Comparison of ENCODE assay signal across 19 cellular contexts in genomic region chr6:157861814-157862213, GRCh38. TPM values are rescaled to one million over a fixed set of nuclear protein-coding genes. Genes with fewer than 3 reads are reported as not detected.
DNase-seq lines count a peak whose midpoint lies in the region; ATAC-seq and TF ChIP-seq lines count a peak whose summit lies in the region.
"Had no signal": no experiment of that assay in that cellular context is flagged by ENCODE, and none has a peak within 500 bp of the region (broad histone marks: within the 10 kb centered on the region; RNA-seq: fewer than 3 reads in every experiment).

No MANE protein-coding gene starts in this region.

- H3K4me1 ChIP-seq in HCT116 (ENCODE audit: control insufficient read depth in 1 of 2, insufficient read depth in 2 of 2, low read length in 2 of 2) (peaks cover 4 to 13% of the 10 kb centered on the region in 2 experiments), RWPE2 (ENCODE audit: insufficient read depth, poor library complexity, severe bottlenecking) (peaks cover 20% of the 10 kb centered on the region), trophoblast cell (ENCODE audit: control insufficient read depth in 1 of 2, insufficient read depth in 2 of 2, low read length in 2 of 2) (peaks cover 0 to under 1% of the 10 kb centered on the region in 2 experiments)

- no peak overlapping the region for H3K18ac ChIP-seq in trophoblast cell (ENCODE audit: low read length)

- DNase-seq in HCT116 (ENCODE audit: low read depth, low spot score) (no peak), RWPE2 (ENCODE audit: low spot score) (no peak), fibroblast of pulmonary artery (ENCODE audit: low read depth) (peak; percentile 79), trophoblast cell (peak in 1 of 2 donors; percentile 32), immature natural killer cell (no peak), GM20000 (ENCODE audit: low spot score) (no peak)
- DNase-seq: activated CD4-positive, alpha-beta T cell treated with anti-CD3 and anti-CD28 coated beads for 36 hours; activated T-cell treated with anti-CD3 and anti-CD28 coated beads, Interleukin-2, amount 50 U/mL, for 72 hours; Calu3; kidney; natural killer cell; NCI-H1105 treated with DMSO at 0.1 percent for 48 hours; NCI-H82; SW 1271; thyroid gland had no signal

- H2AK5ac ChIP-seq in trophoblast cell (ENCODE audit: low read length) = no peak overlapping the region

- no peaks in the 10 kb centered on the region for H3K36me3 ChIP-seq in HCT116 (ENCODE audit: control insufficient read depth in 1 of 2, insufficient read depth in 2 of 2, low read length in 2 of 2)
- no peaks in the 10 kb centered on the region for H3K36me3 ChIP-seq in RWPE2 (ENCODE audit: low read depth)
- no peaks in the 10 kb centered on the region for H3K36me3 ChIP-seq in trophoblast cell (ENCODE audit: control insufficient read depth in 1 of 2, insufficient read depth in 2 of 2, low read length in 2 of 2)
- H3K36me3 ChIP-seq: thyroid gland had no signal

- H3K9ac ChIP-seq in HCT116 (ENCODE audit: low read length) (no peak overlapping the region), trophoblast cell (ENCODE audit: low read length) (no peak overlapping the region)

- BruUV-seq in HCT116 (replicated peaks; lab: Mats Ljungman, UMichigan) = no TSS peak

- no CpG with 5 or more reads among the region's 3 CpGs for WGBS in trophoblast cell (ENCODE audit: extremely low coverage, insufficient coverage, insufficient read length)

- no peak overlapping the region for H3K27ac Mint-ChIP-seq in immature natural killer cell
- H3K27ac Mint-ChIP-seq: activated CD4-positive, alpha-beta T cell treated with anti-CD3 and anti-CD28 coated beads for 36 hours; activated T-cell treated with anti-CD3 and anti-CD28 coated beads, Interleukin-2, amount 50 U/mL, for 72 hours; natural killer cell had no signal

- TF ChIP-seq CTCF in HCT116 (IDR thresholded peaks at IDR 0.05 in 2 of 3, conservative IDR thresholded peaks at IDR 0.05 in 1 of 3; ENCODE audit: borderline replicate concordance in 1 of 3, insufficient read depth in 1 of 3, low read depth in 2 of 3, low read length in 2 of 3) (no peak), RWPE2 (IDR thresholded peaks at IDR 0.05; ENCODE audit: poor library complexity, severe bottlenecking) (no peak), fibroblast of pulmonary artery (IDR thresholded peaks at IDR 0.05; ENCODE audit: low read length, missing control alignments) (no peak), GM20000 (IDR thresholded peaks at IDR 0.05; ENCODE audit: extremely low read depth, missing control alignments) (no peak)

- H3K4ac ChIP-seq in trophoblast cell (ENCODE audit: low read depth, low read length) = peak overlapping the region; percentile 97

- H3K9me3 Mint-ChIP-seq in immature natural killer cell = no peaks in the 10 kb centered on the region
- H3K9me3 Mint-ChIP-seq: natural killer cell had no signal

- no peak overlapping the region for H2BK12ac ChIP-seq in trophoblast cell (ENCODE audit: low read length)

- H2BK120ac ChIP-seq in trophoblast cell (ENCODE audit: insufficient read depth, low read length, poor library complexity) = no peak overlapping the region

- no peak for TF ChIP-seq POLR2A in HCT116 (IDR thresholded peaks at IDR 0.05; ENCODE audit: borderline replicate concordance, extremely low read depth, insufficient read depth, insufficient read length)

- H3K27me3 ChIP-seq in HCT116 (ENCODE audit: insufficient read depth, low read length) (no peaks in the 10 kb centered on the region), RWPE2 (ENCODE audit: insufficient read depth, poor library complexity, severe bottlenecking) (no peaks in the 10 kb centered on the region), trophoblast cell (ENCODE audit: insufficient read depth, low read length) (no peaks in the 10 kb centered on the region)
- H3K27me3 ChIP-seq: thyroid gland had no signal

- TF ChIP-seq RAD21 in HCT116 (IDR thresholded peaks at IDR 0.05; ENCODE audit: low read depth) = no peak

- no peak overlapping the region for H3K23ac ChIP-seq in trophoblast cell (ENCODE audit: low read length)

- ATAC-seq in HCT116 (no peak), RWPE2 (ENCODE audit: low read depth) (peak; percentile 77), HG02678 (IDR thresholded peaks at IDR 0.05; ENCODE audit: unreplicated experiment) (no peak), GM18907 (IDR thresholded peaks at IDR 0.05; ENCODE audit: unreplicated experiment) (no peak)
- ATAC-seq: activated CD4-positive, alpha-beta T cell treated with anti-CD3 and anti-CD28 coated beads for 36 hours; activated T-cell treated with anti-CD3 and anti-CD28 coated beads, Interleukin-2, amount 50 U/mL, for 72 hours; natural killer cell had no signal

- H3K36me3 Mint-ChIP-seq in immature natural killer cell = peaks cover 0 to 5% (median 0%) of the 10 kb centered on the region in 3 donors
- H3K36me3 Mint-ChIP-seq: natural killer cell had no signal

- H3K9me3 ChIP-seq in HCT116 (ENCODE audit: control insufficient read depth in 1 of 2, insufficient read depth in 1 of 2, low read depth in 1 of 2, low read length in 2 of 2) (no peaks in the 10 kb centered on the region), RWPE2 (ENCODE audit: severe bottlenecking) (no peaks in the 10 kb centered on the region), trophoblast cell (ENCODE audit: insufficient read depth, low read depth, low read length) (peaks cover 4% of the 10 kb centered on the region)
- H3K9me3 ChIP-seq: thyroid gland had no signal

- no peak overlapping the region for H4K91ac ChIP-seq in trophoblast cell (ENCODE audit: low read depth, low read length)

- RAD21 ChIA-PET in HCT116 (lab: Charles Lee; ENCODE audit: low non-redundant PET in 1 of 2, low total read pairs in 2 of 2, uncharacterized antibody in 2 of 2, unreplicated experiment in 2 of 2) = no interaction called here

- H3K4me3 Mint-ChIP-seq in immature natural killer cell = no peak overlapping the region
- H3K4me3 Mint-ChIP-seq: activated CD4-positive, alpha-beta T cell treated with anti-CD3 and anti-CD28 coated beads for 36 hours; activated T-cell treated with anti-CD3 and anti-CD28 coated beads, Interleukin-2, amount 50 U/mL, for 72 hours; natural killer cell had no signal

- no peak overlapping the region for H2AFZ ChIP-seq in HCT116 (ENCODE audit: low read depth, low read length, poor library complexity, severe bottlenecking)
- no peak overlapping the region for H2AFZ ChIP-seq in trophoblast cell (ENCODE audit: insufficient read depth, low read length, poor library complexity)

- H3K14ac ChIP-seq in trophoblast cell (ENCODE audit: low read length) = no peak overlapping the region

- H4K8ac ChIP-seq in trophoblast cell (ENCODE audit: low read depth, low read length) = no peak overlapping the region

- H3K4me3 ChIP-seq in HCT116 (replicated peaks in 1 of 2; ENCODE audit: low read depth in 1 of 2, low read length in 2 of 2) = no peak overlapping the region
- H3K4me3 ChIP-seq in RWPE2 (ENCODE audit: severe bottlenecking) = no peak overlapping the region
- no peak overlapping the region for H3K4me3 ChIP-seq in fibroblast of pulmonary artery (replicated peaks; ENCODE audit: low read depth, low read length)
- H3K4me3 ChIP-seq in trophoblast cell (ENCODE audit: low read depth, low read length) = no peak overlapping the region
- H3K4me3 ChIP-seq: skin epidermis, thyroid gland had no signal

- H3K27me3 Mint-ChIP-seq in immature natural killer cell (ENCODE audit: low read depth in 3 of 3) = peaks cover 4 to 19% (median 7%) of the 10 kb centered on the region in 3 donors
- H3K27me3 Mint-ChIP-seq: activated CD4-positive, alpha-beta T cell treated with anti-CD3 and anti-CD28 coated beads for 36 hours had no signal

- intact Hi-C loops in HCT116 (cut with micrococcal nuclease) = no loop called here

- H3K4me1 Mint-ChIP-seq in immature natural killer cell = peaks cover 5 to 11% of the 10 kb centered on the region in 2 donors

- no peaks in the 10 kb centered on the region for H3K79me1 ChIP-seq in trophoblast cell (ENCODE audit: low read length)

- POLR2A ChIA-PET in HCT116 (lab: Charles Lee) = no interaction called here

- H3K9me2 ChIP-seq in HCT116 (ENCODE audit: insufficient read depth) = no peaks in the 10 kb centered on the region

- no peak overlapping the region for H3K4me2 ChIP-seq in HCT116 (ENCODE audit: low read length)
- no peak overlapping the region for H3K4me2 ChIP-seq in trophoblast cell (ENCODE audit: low read length)

- CTCF ChIA-PET in HCT116 (lab: Charles Lee) = no interaction called here

- H3K79me2 ChIP-seq in HCT116 (ENCODE audit: insufficient read depth, low read length) (peaks cover 97% of the 10 kb centered on the region), trophoblast cell (ENCODE audit: control insufficient read depth, insufficient read depth, low read length, poor library complexity) (peaks cover 6% of the 10 kb centered on the region)

- no peak overlapping the region for H2BK5ac ChIP-seq in trophoblast cell (ENCODE audit: low read depth, low read length, poor library complexity)

- H4K12ac ChIP-seq in trophoblast cell (ENCODE audit: low read depth, low read length) = no peak overlapping the region

- H4K20me1 ChIP-seq in HCT116 (ENCODE audit: insufficient read depth) = peaks cover 8% of the 10 kb centered on the region

- H3K27ac ChIP-seq in HCT116 (ENCODE audit: low read depth, low read length) (no peak overlapping the region), RWPE2 (ENCODE audit: poor library complexity, severe bottlenecking) (no peak overlapping the region), trophoblast cell (ENCODE audit: low read depth, low read length) (no peak overlapping the region)
- H3K27ac ChIP-seq: epithelial cell of prostate, skin epidermis, thyroid gland had no signal

TF ChIP-seq in HCT116, 20 proteins besides CTCF, POLR2A, EP300 and RAD21 (continues in another document):
- no peak for TF ChIP-seq SP1 (IDR thresholded peaks at IDR 0.05; ENCODE audit: low read depth)
- TF ChIP-seq ZFX (IDR thresholded peaks at IDR 0.05) = no peak
- peak; percentile 67; the same call in 1 of the 2 replicates for TF ChIP-seq ATF3 (IDR thresholded peaks at IDR 0.05)
- 0 out of 2 replicates have a peak, but pooled peaks have one; percentile 30 for TF ChIP-seq FOSL1 (IDR thresholded peaks at IDR 0.05; ENCODE audit: low read depth)
- no peak for TF ChIP-seq SRF (IDR thresholded peaks at IDR 0.05; ENCODE audit: low read depth)
- no peak for TF ChIP-seq TCF7L2 (IDR thresholded peaks at IDR 0.05; ENCODE audit: borderline replicate concordance, extremely low read depth, insufficient read depth, insufficient read length)
- no peak for TF ChIP-seq YY1 (IDR thresholded peaks at IDR 0.05; ENCODE audit: extremely low read depth, insufficient replicate concordance, low read depth, low read length)
- TF ChIP-seq EGR1 (IDR thresholded peaks at IDR 0.05; ENCODE audit: low read depth) = 0 out of 2 replicates have a peak, but pooled peaks have one; percentile 37
- no peak for TF ChIP-seq ELF1 (IDR thresholded peaks at IDR 0.05; ENCODE audit: borderline replicate concordance, low read depth)
- peak; percentile 34; the same call in 1 of the 2 replicates for TF ChIP-seq JUND (IDR thresholded peaks at IDR 0.05)

RNA-seq across cellular contexts. Expression of gene SNX9, which starts 38.8 kb away (rescaled TPM):
- total RNA-seq in HCT116 (2021; ENCODE audit: unreplicated experiment) = 42.5 TPM
- 27.3 and 33.3 TPM in 2 replicates for polyA plus RNA-seq in HCT116 (2012)
- 31.3 and 32.6 TPM in 2 replicates for polyA plus RNA-seq in trophoblast cell (2013)
- 1 to 10 TPM; 3.4 to 6.7 (median 5.5) TPM for polyA plus RNA-seq in immature natural killer cell
